ENCODE assay signal across 22 cellular contexts in the genomic region with DNA sequence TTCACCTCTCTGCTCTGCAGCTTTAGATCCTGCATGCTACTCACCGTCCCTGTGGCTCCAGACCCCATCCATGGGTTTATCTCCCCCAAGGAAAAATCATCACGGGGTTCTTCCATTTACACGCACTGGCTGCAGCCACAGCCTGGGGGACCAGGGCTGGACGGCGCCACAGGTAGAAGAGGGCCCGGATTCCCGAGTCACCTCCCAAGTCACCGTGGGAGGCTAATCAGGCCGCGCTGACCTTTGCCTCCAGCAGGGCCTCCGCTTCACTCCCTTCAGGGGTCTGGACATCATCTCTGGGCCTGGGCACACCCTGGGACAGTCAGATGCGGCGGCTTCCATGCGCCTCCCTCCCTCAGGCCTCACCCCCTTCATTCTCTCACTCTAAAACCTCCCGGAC.
"Had no signal": no experiment of that assay in that cellular context is flagged by ENCODE, and none has a peak within 500 bp of the region (broad histone marks: within the 10 kb centered on the region; RNA-seq: fewer than 3 reads in every experiment).

No MANE protein-coding gene starts in this region.

- H3K9me3 ChIP-seq: breast epithelium, gastrocnemius medialis, mucosa of descending colon, stomach, tibial artery had no signal

- H3K36me3 Mint-ChIP-seq: activated naive CD4-positive, alpha-beta T cell treated with anti-CD3 and anti-CD28 coated beads, Interleukin-2, amount 50 U/mL, for 24 hours had no signal

- H3K4me3 Mint-ChIP-seq: neural crest cell had no signal

- DNase-seq: activated B cell treated with CpG ODN at 0.5 μM for 24 hours; activated CD4-positive, alpha-beta T cell treated with anti-CD3 and anti-CD28 coated beads, Interleukin-2, amount 50 U/mL, for 1 hour; activated naive CD8-positive, alpha-beta T cell treated with anti-CD3 and anti-CD28 coated beads, Interleukin-2, amount 50 U/mL, for 24 hours; central memory CD4-positive, alpha-beta T cell; dermis blood vessel endothelial cell; effector CD4-positive, alpha-beta T cell; gastrocnemius medialis; hippocampal formation; left cardiac atrium; left ventricle myocardium superior; mucosa of descending colon; naive B cell; occipital lobe; stimulated activated naive B cell treated with anti-CD40 and anti-IgM and Interleukin-4, amounts not matched to agents 10 μg/mL and 1 μg/mL and 100 μg/mL, for 72 hours; stomach; T-helper 9 cell; tibial artery had no signal

- H3K4me3 ChIP-seq: mucosa of descending colon had no signal

- H3K36me3 ChIP-seq: breast epithelium, gastrocnemius medialis, stomach, tibial artery had no signal

- H3K27ac ChIP-seq: breast epithelium, gastrocnemius medialis, tibial artery had no signal

- ATAC-seq: gastrocnemius medialis had no signal

- H3K27ac Mint-ChIP-seq: activated B cell treated with CpG ODN at 0.5 μM for 24 hours; activated CD8-positive, alpha-beta T cell treated with anti-CD3 and anti-CD28 coated beads for 36 hours; activated T-helper 2 cell treated with anti-CD3 and anti-CD28 coated beads, Interferon-gamma antibody, Interleukin-2, Interleukin-4, amounts not matched to agents 10 μg/mL and 5 μg/mL and 100 μg/mL, durations not matched to agents 14 hours and 24 hours and 36 hours; stimulated activated naive B cell treated with anti-CD40 and anti-IgM and Interleukin-4, amounts not matched to agents 10 μg/mL and 1 μg/mL and 100 μg/mL, for 72 hours had no signal

- H3K4me1 ChIP-seq: breast epithelium had no signal

- H3K9me3 Mint-ChIP-seq: activated B cell treated with CpG ODN at 0.5 μM for 24 hours; activated CD8-positive, alpha-beta T cell treated with anti-CD3 and anti-CD28 coated beads for 36 hours; activated naive CD4-positive, alpha-beta T cell treated with anti-CD3 and anti-CD28 coated beads, Interleukin-2, amount 50 U/mL, for 24 hours; activated naive CD8-positive, alpha-beta T cell treated with anti-CD3 and anti-CD28 coated beads, Interleukin-2, amount 50 U/mL, for 24 hours; activated T-helper 2 cell treated with anti-CD3 and anti-CD28 coated beads, Interferon-gamma antibody, Interleukin-2, Interleukin-4, amounts not matched to agents 10 μg/mL and 5 μg/mL and 100 μg/mL, durations not matched to agents 14 hours and 24 hours and 36 hours; neural crest cell; stimulated activated naive B cell treated with anti-CD40 and anti-IgM and Interleukin-4, amounts not matched to agents 10 μg/mL and 1 μg/mL and 100 μg/mL, for 72 hours had no signal
